In genomic region chr16:19691161-19691850, GRCh38 we compare ENCODE assay signal across 14 cellular contexts. TPM values are rescaled to one million over a fixed set of nuclear protein-coding genes. Genes with fewer than 3 reads are reported as not detected.
DNase-seq lines count a peak whose midpoint lies in the region; ATAC-seq lines count a peak whose summit lies in the region.
"Had no signal": no experiment of that assay in that cellular context is flagged by ENCODE, and none has a peak within 500 bp of the region (broad histone marks: within the 10 kb centered on the region; RNA-seq: fewer than 3 reads in every experiment).

No MANE protein-coding gene starts in this region.

- peak overlapping the region in 3 of 10 donors; percentile 16 to 32 (median 29) for H3K4me3 Mint-ChIP-seq in naive thymus-derived CD4-positive, alpha-beta T cell
- H3K4me3 Mint-ChIP-seq: activated naive CD8-positive, alpha-beta T cell; B cell had no signal

- H3K36me3 Mint-ChIP-seq in naive thymus-derived CD4-positive, alpha-beta T cell, result peaks cover 10 to 39% (median 23%) of the 10 kb centered on the region in 5 donors

- H3K27ac Mint-ChIP-seq in naive thymus-derived CD4-positive, alpha-beta T cell, result peak overlapping the region in 8 of 9 donors; percentile 36 to 86 (median 72)
- H3K27ac Mint-ChIP-seq: activated naive CD8-positive, alpha-beta T cell; B cell had no signal

- peaks cover 29 to 79% (median 61%) of the 10 kb centered on the region in 7 donors for H3K4me1 Mint-ChIP-seq in naive thymus-derived CD4-positive, alpha-beta T cell
- H3K4me1 Mint-ChIP-seq: B cell had no signal

- H3K4me3 ChIP-seq in BLaER1 treated with 17β-estradiol and CSF1 and Interleukin-3, amounts not matched to agents 10 nM and 100 nM, result no peak overlapping the region
- H3K4me3 ChIP-seq in MG63, result no peak overlapping the region
- no peak overlapping the region for H3K4me3 ChIP-seq in naive thymus-derived CD4-positive, alpha-beta T cell (ENCODE audit: low read length)
- H3K4me3 ChIP-seq: transverse colon had no signal

- peak overlapping the region in 7 of 11 experiments; percentile 27 to 53 (median 43); a peak in 11 of 22 replicates for H3K27ac ChIP-seq in BLaER1 treated with 17β-estradiol and CSF1 and Interleukin-3, amounts not matched to agents 10 nM and 100 nM
- H3K27ac ChIP-seq in naive thymus-derived CD4-positive, alpha-beta T cell (ENCODE audit: low read depth, low read length), result no peak overlapping the region
- H3K27ac ChIP-seq: neutrophil, transverse colon, VCaP had no signal

- H3K36me3 ChIP-seq in BLaER1 treated with 17β-estradiol and CSF1 and Interleukin-3, amounts not matched to agents 10 nM and 100 nM, result peaks cover 0 to 38% (median 15%) of the 10 kb centered on the region in 11 experiments; a peak in 19 of 22 replicates
- peaks cover 7% of the 10 kb centered on the region; the same call in 1 of the 2 replicates for H3K36me3 ChIP-seq in MG63
- H3K36me3 ChIP-seq in naive thymus-derived CD4-positive, alpha-beta T cell (ENCODE audit: control insufficient read depth in 2 of 3, insufficient read depth in 3 of 3, low read length in 3 of 3), result peaks cover 0 to 19% (median 0%) of the 10 kb centered on the region in 3 experiments

- intact Hi-C loops in naive thymus-derived CD4-positive, alpha-beta T cell (cut with micrococcal nuclease), result no loop called here

- peaks cover 43 to 52% (median 48%) of the 10 kb centered on the region in 10 experiments for H3K4me1 ChIP-seq in BLaER1 treated with 17β-estradiol and CSF1 and Interleukin-3, amounts not matched to agents 10 nM and 100 nM
- peaks cover 14 to 39% of the 10 kb centered on the region in 2 donors for H3K4me1 ChIP-seq in naive thymus-derived CD4-positive, alpha-beta T cell (ENCODE audit: control insufficient read depth in 2 of 2, insufficient read depth in 2 of 2, low read length in 2 of 2)

- peaks cover 0 to 15% (median 4%) of the 10 kb centered on the region in 11 experiments; a peak in 10 of 22 replicates for H4K20me1 ChIP-seq in BLaER1 treated with 17β-estradiol and CSF1 and Interleukin-3, amounts not matched to agents 10 nM and 100 nM

- H3K27me3 Mint-ChIP-seq in naive thymus-derived CD4-positive, alpha-beta T cell, result no peaks in the 10 kb centered on the region
- H3K27me3 Mint-ChIP-seq: activated naive CD8-positive, alpha-beta T cell; B cell had no signal

- H3K27me3 ChIP-seq in BLaER1 treated with 17β-estradiol and CSF1 and Interleukin-3, amounts not matched to agents 10 nM and 100 nM, result no peaks in the 10 kb centered on the region
- H3K27me3 ChIP-seq in MG63, result no peaks in the 10 kb centered on the region
- no peaks in the 10 kb centered on the region for H3K27me3 ChIP-seq in naive thymus-derived CD4-positive, alpha-beta T cell (ENCODE audit: control insufficient read depth in 2 of 2, insufficient read depth in 2 of 2, low read length in 2 of 2)
- H3K27me3 ChIP-seq: neutrophil, transverse colon had no signal

- no peak for ATAC-seq in naive thymus-derived CD4-positive, alpha-beta T cell
- no peak for ATAC-seq in GM18511 (IDR thresholded peaks at IDR 0.05; ENCODE audit: unreplicated experiment)

- POLR2A ChIA-PET in naive thymus-derived CD4-positive, alpha-beta T cell (lab: Charles Lee), result interaction anchor here (0.6 to 1.0 kb wide), 2 partner anchors 50 to 195 kb away, joined by 3 read pairs; no protein-coding TSS in a partner anchor

- H3K9me3 ChIP-seq in BLaER1 treated with 17β-estradiol and CSF1 and Interleukin-3, amounts not matched to agents 10 nM and 100 nM (replicated peaks in 1 of 11), result no peaks in the 10 kb centered on the region
- no peaks in the 10 kb centered on the region for H3K9me3 ChIP-seq in MG63
- no peaks in the 10 kb centered on the region for H3K9me3 ChIP-seq in naive thymus-derived CD4-positive, alpha-beta T cell (ENCODE audit: control insufficient read depth in 2 of 3, low read length in 3 of 3)
- H3K9me3 ChIP-seq: neutrophil, transverse colon had no signal

- H3K9me3 Mint-ChIP-seq in naive thymus-derived CD4-positive, alpha-beta T cell, result no peaks in the 10 kb centered on the region

- CTCF ChIA-PET in naive thymus-derived CD4-positive, alpha-beta T cell (lab: Charles Lee), result interaction anchor here (0.7 kb wide), 1 partner anchor 117 kb away, joined by 3 read pairs; no protein-coding TSS in a partner anchor

- H3K9ac ChIP-seq in BLaER1 treated with 17β-estradiol and CSF1 and Interleukin-3, amounts not matched to agents 10 nM and 100 nM, result peak overlapping the region in 2 of 11 experiments; percentile 11 to 21; a peak in 1 of 22 replicates

- peak overlapping the region in 10 of 11 experiments; percentile 4 to 81 (median 33); a peak in 18 of 22 replicates for H3K4me2 ChIP-seq in BLaER1 treated with 17β-estradiol and CSF1 and Interleukin-3, amounts not matched to agents 10 nM and 100 nM

- DNase-seq in MG63 (peak; percentile 58), dermis microvascular lymphatic vessel endothelial cell (ENCODE audit: low read depth in 2 of 2) (peak; percentile 74 to 77), NCI-H526 (lab: John Stamatoyannopoulos, UW) (no peak), mesenteric fat pad (ENCODE audit: low spot score) (no peak), NCI-H2196 (lab: John Stamatoyannopoulos, UW; ENCODE audit: unreplicated experiment) (no peak)
- no peak for DNase-seq in naive thymus-derived CD4-positive, alpha-beta T cell
- DNase-seq: RPMI8226, transverse colon had no signal

RNA-seq across cellular contexts. Expression of gene KNOP1, which starts 26.7 kb away (rescaled TPM):
- 15.1 and 15.2 TPM in 2 replicates for total RNA-seq in MG63 (2014; rRNA removed; shearing (Covaris generic); ENCODE audit: low replicate concordance)
- total RNA-seq in dermis microvascular lymphatic vessel endothelial cell (8.3 and 9.4 TPM in 2 replicates), mesenteric fat pad (14.3 TPM)
- 10 to 100 TPM in 3 of 5 experiments, 1 to 10 TPM in 2; 6.4 to 20.6 (median 18.5) TPM for total RNA-seq in naive thymus-derived CD4-positive, alpha-beta T cell
- polyA plus RNA-seq in naive thymus-derived CD4-positive, alpha-beta T cell, result 10 to 100 TPM in 1 of 2 donors, 1 to 10 TPM in 1; 9.8 to 13.4 TPM

RNA-seq across cellular contexts. Expression of gene IQCK, which starts 26.8 kb away (rescaled TPM):
- 7.1 and 11.6 TPM in 2 replicates for total RNA-seq in MG63 (2014; rRNA removed; shearing (Covaris generic); ENCODE audit: low replicate concordance)
- 8.2 and 13.1 TPM in 2 replicates for total RNA-seq in dermis microvascular lymphatic vessel endothelial cell
- 1 to 10 TPM in 4 of 5 experiments, under 1 TPM in 1; 0.48 to 4.1 (median 2.6) TPM for total RNA-seq in naive thymus-derived CD4-positive, alpha-beta T cell
- polyA plus RNA-seq in naive thymus-derived CD4-positive, alpha-beta T cell, result 1 to 10 TPM; 3.5 to 5.0 TPM
- total RNA-seq in mesenteric fat pad, result 9.7 TPM

Comparison
In these comparisons a context has a peak if more than half of its experiments do, and no peak if none do; other contexts are left out.
1. DNase-seq: peak in MG63 (single experiment) and dermis microvascular lymphatic vessel endothelial cell (2 of 2); none in naive thymus-derived CD4-positive, alpha-beta T cell (0 of 9), NCI-H526 (0 of 2), mesenteric fat pad (single experiment) and NCI-H2196 (single experiment).